In the genomic region with DNA sequence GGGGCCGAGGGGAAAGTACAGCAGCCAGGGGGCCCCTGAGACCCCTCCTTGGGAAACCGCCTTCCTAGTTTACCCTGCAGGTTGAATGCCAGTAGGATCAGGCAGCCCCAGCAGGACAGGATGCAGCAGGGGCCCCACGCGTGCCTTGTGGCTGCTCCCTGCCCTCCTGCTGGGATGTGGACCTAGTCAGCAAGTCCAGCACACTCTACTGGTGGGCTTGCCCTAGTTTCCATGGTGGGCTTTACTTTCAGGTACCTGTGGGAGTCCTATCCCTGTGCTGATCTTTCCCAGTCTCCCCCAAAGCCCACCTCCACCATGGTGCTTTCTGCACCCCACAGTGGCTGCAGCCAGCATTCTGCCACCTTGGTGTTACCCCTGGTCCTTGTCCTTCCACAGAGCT, we compare ENCODE assay signal across 19 cellular contexts. TPM values are rescaled to one million over a fixed set of nuclear protein-coding genes. Genes with fewer than 3 reads are reported as not detected.
A peak's percentile ranks its signal among the peaks of the same experiment; 100 is the strongest.
DNase-seq lines count a peak whose midpoint lies in the region; ATAC-seq and TF ChIP-seq lines count a peak whose summit lies in the region.
"Had no signal": no experiment of that assay in that cellular context is flagged by ENCODE, and none has a peak within 500 bp of the region (broad histone marks: within the 10 kb centered on the region; RNA-seq: fewer than 3 reads in every experiment).

No MANE protein-coding gene starts in this region.

- CTCF ChIA-PET in WTC11 (lab: Charles Lee) = interaction anchor here (1.6 kb wide), 1 partner anchor 226 kb away, joined by 3 read pairs; no protein-coding TSS in a partner anchor

- peak overlapping the region; percentile 79 for H3K27ac Mint-ChIP-seq in WTC11
- H3K27ac Mint-ChIP-seq: CD4-positive, CD25-positive, alpha-beta regulatory T cell had no signal

- no peaks in the 10 kb centered on the region for H3K4me1 Mint-ChIP-seq in WTC11
- H3K4me1 Mint-ChIP-seq: CD4-positive, CD25-positive, alpha-beta regulatory T cell had no signal

- H3K9me3 ChIP-seq in osteoblast (ENCODE audit: low read depth, low read length) = no peaks in the 10 kb centered on the region
- H3K9me3 ChIP-seq: HAP-1 had no signal

- peaks cover 46% of the 10 kb centered on the region for H3K36me3 ChIP-seq in H7 (replicated peaks; ENCODE audit: control insufficient read depth, insufficient read depth, low read length)
- H3K36me3 ChIP-seq in osteoblast (ENCODE audit: insufficient read depth, low read length) = peaks cover 30% of the 10 kb centered on the region

- TF ChIP-seq CTCF in WTC11 (IDR thresholded peaks at IDR 0.05) = no peak
- no peak for TF ChIP-seq CTCF in osteoblast (IDR thresholded peaks at IDR 0.05; ENCODE audit: extremely low read depth, low read depth, low read length)

- peaks cover 6% of the 10 kb centered on the region for H3K4me1 ChIP-seq in osteoblast (ENCODE audit: insufficient read depth, low read length)
- H3K4me1 ChIP-seq: HAP-1 had no signal

- intact Hi-C loops in Right ventricle myocardium inferior (cut with DNase I) = no loop called here
- intact Hi-C loops in left ventricle myocardium superior (cut with micrococcal nuclease) = no loop called here

- H3K9me3 Mint-ChIP-seq in WTC11 = no peaks in the 10 kb centered on the region
- H3K9me3 Mint-ChIP-seq: CD4-positive, CD25-positive, alpha-beta regulatory T cell had no signal

- no peaks in the 10 kb centered on the region for H3K27me3 Mint-ChIP-seq in WTC11 (ENCODE audit: low read depth)
- H3K27me3 Mint-ChIP-seq: CD4-positive, CD25-positive, alpha-beta regulatory T cell had no signal

- no peak overlapping the region for H3K4me3 ChIP-seq in H7 (ENCODE audit: insufficient read depth, low read depth, low read length)
- H3K4me3 ChIP-seq in osteoblast (ENCODE audit: insufficient read depth, low read length) = no peak overlapping the region
- H3K4me3 ChIP-seq: HAP-1 had no signal

- H3K27ac ChIP-seq in osteoblast (ENCODE audit: low read depth, low read length) = no peak overlapping the region

- H3K36me3 Mint-ChIP-seq in WTC11 = peaks cover 77% of the 10 kb centered on the region

- H3K4me3 Mint-ChIP-seq in WTC11 = no peak overlapping the region
- H3K4me3 Mint-ChIP-seq: CD4-positive, CD25-positive, alpha-beta regulatory T cell had no signal

- POLR2A ChIA-PET in WTC11 (lab: Charles Lee) = interaction anchor here (0.7 kb wide), 1 partner anchor 196 kb away, joined by 3 read pairs; no protein-coding TSS in a partner anchor

- DNase-seq in Right ventricle myocardium inferior (ENCODE audit: missing footprints) = peak; percentile 1
- DNase-seq in left ventricle myocardium superior = no peak
- DNase-seq in H7 = peak; percentile 60
- DNase-seq in WTC11 (ENCODE audit: low spot score) = no peak
- DNase-seq in osteoblast (ENCODE audit: insufficient read length, low spot score, missing footprints) = peak; percentile 76
- no peak for DNase-seq in effector CD8-positive, alpha-beta T cell (lab: John Stamatoyannopoulos, UW)
- DNase-seq: CD4-positive, CD25-positive, alpha-beta regulatory T cell; DMS79; KBM-7; MM.1S; NCI-H1048; NCI-H1417 treated with DMSO at 0.1 percent for 48 hours; NCI-H187; NCI-H446; NCI-H526; OCI-M1; SHP77 treated with DMSO at 0.1 percent for 48 hours had no signal

- no peak for ATAC-seq in Right ventricle myocardium inferior
- no peak for ATAC-seq in left ventricle myocardium superior
- ATAC-seq in WTC11 = no peak
- no peak for ATAC-seq in HG02678 (IDR thresholded peaks at IDR 0.05; ENCODE audit: unreplicated experiment)

- H3K4me2 ChIP-seq in osteoblast (ENCODE audit: insufficient read depth, low read length) = no peak overlapping the region

- H4K20me1 ChIP-seq in osteoblast (ENCODE audit: insufficient read depth, low read length) = peaks cover 2% of the 10 kb centered on the region

- no peak overlapping the region for H2AFZ ChIP-seq in osteoblast (ENCODE audit: low read length)

- no peaks in the 10 kb centered on the region for H3K27me3 ChIP-seq in H7 (ENCODE audit: control insufficient read depth, insufficient read depth, low read length)
- H3K27me3 ChIP-seq in osteoblast (ENCODE audit: insufficient read depth, low read length) = no peaks in the 10 kb centered on the region

- H3K79me2 ChIP-seq in osteoblast (ENCODE audit: insufficient read depth, low read length) = no peaks in the 10 kb centered on the region

TF ChIP-seq in WTC11, 78 proteins besides CTCF, POLR2A, EP300 and RAD21:
- TF ChIP-seq SOX15 (CRISPR knock-in tag; IDR thresholded peaks at IDR 0.05) (no peak), ZNF219 (CRISPR knock-in tag; IDR thresholded peaks at IDR 0.05; ENCODE audit: borderline replicate concordance) (no peak)
- TF ChIP-seq, protein P1, sequence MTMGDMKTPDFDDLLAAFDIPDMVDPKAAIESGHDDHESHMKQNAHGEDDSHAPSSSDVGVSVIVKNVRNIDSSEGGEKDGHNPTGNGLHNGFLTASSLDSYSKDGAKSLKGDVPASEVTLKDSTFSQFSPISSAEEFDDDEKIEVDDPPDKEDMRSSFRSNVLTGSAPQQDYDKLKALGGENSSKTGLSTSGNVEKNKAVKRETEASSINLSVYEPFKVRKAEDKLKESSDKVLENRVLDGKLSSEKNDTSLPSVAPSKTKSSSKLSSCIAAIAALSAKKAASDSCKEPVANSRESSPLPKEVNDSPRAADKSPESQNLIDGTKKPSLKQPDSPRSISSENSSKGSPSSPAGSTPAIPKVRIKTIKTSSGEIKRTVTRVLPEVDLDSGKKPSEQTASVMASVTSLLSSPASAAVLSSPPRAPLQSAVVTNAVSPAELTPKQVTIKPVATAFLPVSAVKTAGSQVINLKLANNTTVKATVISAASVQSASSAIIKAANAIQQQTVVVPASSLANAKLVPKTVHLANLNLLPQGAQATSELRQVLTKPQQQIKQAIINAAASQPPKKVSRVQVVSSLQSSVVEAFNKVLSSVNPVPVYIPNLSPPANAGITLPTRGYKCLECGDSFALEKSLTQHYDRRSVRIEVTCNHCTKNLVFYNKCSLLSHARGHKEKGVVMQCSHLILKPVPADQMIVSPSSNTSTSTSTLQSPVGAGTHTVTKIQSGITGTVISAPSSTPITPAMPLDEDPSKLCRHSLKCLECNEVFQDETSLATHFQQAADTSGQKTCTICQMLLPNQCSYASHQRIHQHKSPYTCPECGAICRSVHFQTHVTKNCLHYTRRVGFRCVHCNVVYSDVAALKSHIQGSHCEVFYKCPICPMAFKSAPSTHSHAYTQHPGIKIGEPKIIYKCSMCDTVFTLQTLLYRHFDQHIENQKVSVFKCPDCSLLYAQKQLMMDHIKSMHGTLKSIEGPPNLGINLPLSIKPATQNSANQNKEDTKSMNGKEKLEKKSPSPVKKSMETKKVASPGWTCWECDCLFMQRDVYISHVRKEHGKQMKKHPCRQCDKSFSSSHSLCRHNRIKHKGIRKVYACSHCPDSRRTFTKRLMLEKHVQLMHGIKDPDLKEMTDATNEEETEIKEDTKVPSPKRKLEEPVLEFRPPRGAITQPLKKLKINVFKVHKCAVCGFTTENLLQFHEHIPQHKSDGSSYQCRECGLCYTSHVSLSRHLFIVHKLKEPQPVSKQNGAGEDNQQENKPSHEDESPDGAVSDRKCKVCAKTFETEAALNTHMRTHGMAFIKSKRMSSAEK (CRISPR knock-in tag; IDR thresholded peaks at IDR 0.05; ENCODE audit: borderline replicate concordance) = no peak

RNA-seq across cellular contexts. Expression of a gene that starts 22.2 kb away (rescaled TPM):
- 6.8 TPM for total RNA-seq in Right ventricle myocardium inferior
- total RNA-seq in left ventricle myocardium superior = 10.2 TPM
- 3.2 TPM in 2 replicates for total RNA-seq in H7 (2014; rRNA removed; shearing (Covaris generic))
- total RNA-seq in WTC11 (2021) = 2.1 to 2.4 TPM (median 2.2 TPM) in 3 replicates
- total RNA-seq in osteoblast = not detected in 2 replicates

RNA-seq across cellular contexts. Expression of a gene that starts 33.9 kb away (rescaled TPM):
- total RNA-seq in Right ventricle myocardium inferior (1.2 TPM), left ventricle myocardium superior (1.6 TPM), WTC11 (2021) (2.8 to 3.6 TPM (median 2.8 TPM) in 3 replicates), osteoblast (under 0.01 TPM in 2 replicates)
- total RNA-seq in H7 (2014; rRNA removed; shearing (Covaris generic)) = 1.1 and 1.2 TPM in 2 replicates

RNA-seq across cellular contexts. Expression of a gene that starts 54.2 kb away (rescaled TPM):
- total RNA-seq in Right ventricle myocardium inferior (1.5 TPM), left ventricle myocardium superior (0.52 TPM), WTC11 (2021) (40.3 to 43.7 TPM (median 41.7 TPM) in 3 replicates), osteoblast (1.2 and 1.8 TPM in 2 replicates)
- 56.7 and 66.3 TPM in 2 replicates for total RNA-seq in H7 (2014; rRNA removed; shearing (Covaris generic))

RNA-seq across cellular contexts. Expression of a gene that starts 59.8 kb away (rescaled TPM):
- total RNA-seq in Right ventricle myocardium inferior = 75.5 TPM
- 89.7 TPM for total RNA-seq in left ventricle myocardium superior
- 93.8 and 118 TPM in 2 replicates for total RNA-seq in H7 (2014; rRNA removed; shearing (Covaris generic))
- 151 to 173 TPM (median 171 TPM) in 3 replicates for total RNA-seq in WTC11 (2021)
- 71.6 and 80.3 TPM in 2 replicates for total RNA-seq in osteoblast

Comparison
In these comparisons a context has a peak if more than half of its experiments do, and no peak if none do; other contexts are left out.
1. DNase-seq: peak in Right ventricle myocardium inferior (single experiment), H7 (single experiment) and osteoblast (single experiment); none in left ventricle myocardium superior (single experiment), WTC11 (single experiment) and effector CD8-positive, alpha-beta T cell (single experiment).
2. RNA of a gene that starts 54.2 kb away (total RNA-seq): 56.7 to 66.3 TPM in H7 and 40.3 to 43.7 TPM in WTC11; 1.2 to 1.8 TPM in osteoblast, 1.5 TPM in Right ventricle myocardium inferior (single experiment) and 0.52 TPM in left ventricle myocardium superior (single experiment); every median in the first group is over 10 times any median in the second.